Comparison of ENCODE assay signal across 6 cellular contexts in genomic region chr7:96402913-96403312, GRCh38.
"Had no signal": no experiment of that assay in that cellular context is flagged by ENCODE, and none has a peak within 500 bp of the region (broad histone marks: within the 10 kb centered on the region; RNA-seq: fewer than 3 reads in every experiment).

No MANE protein-coding gene starts in this region.

- H3K4me3 ChIP-seq: GM23338 had no signal

- FAIRE-seq: H1, H54, HTR-8/SVneo had no signal

- DNase-seq: H9, KBM-7 had no signal
